18 cellular contexts compared by ENCODE assay signal in the genomic region with DNA sequence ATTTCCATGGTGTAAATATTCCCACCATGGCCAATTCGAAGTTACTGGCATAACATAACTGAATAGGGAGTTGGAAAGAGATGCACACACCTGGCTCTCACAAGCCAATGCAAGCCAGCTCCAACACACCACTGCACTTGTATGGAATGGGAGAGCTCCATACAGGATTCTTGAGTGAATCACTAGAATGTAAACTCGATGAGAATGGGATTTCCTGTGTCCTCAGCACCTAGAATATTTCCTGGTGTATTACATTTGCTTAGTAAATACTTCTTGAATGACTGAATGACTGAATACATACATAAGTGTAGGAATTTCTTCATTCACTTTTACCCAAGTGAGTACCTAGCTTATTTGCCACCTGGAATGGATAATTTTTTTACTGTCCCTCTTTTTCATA. TPM values are rescaled to one million over a fixed set of nuclear protein-coding genes. Genes with fewer than 3 reads are reported as not detected.
DNase-seq lines count a peak whose midpoint lies in the region; ATAC-seq and TF ChIP-seq lines count a peak whose summit lies in the region.
"Had no signal": no experiment of that assay in that cellular context is flagged by ENCODE, and none has a peak within 500 bp of the region (broad histone marks: within the 10 kb centered on the region; RNA-seq: fewer than 3 reads in every experiment).

No MANE protein-coding gene starts in this region.

- intact Hi-C loops in mammary epithelial cell (cut with micrococcal nuclease): loop anchor here (5.0 to 10.0 kb wide), 2 partner anchors 70 to 258 kb away; no protein-coding TSS in a partner anchor
- intact Hi-C loops in MCF 10A (cut with micrococcal nuclease): loop anchor here (5.0 to 10.0 kb wide), 2 partner anchors 70 to 82 kb away; no protein-coding TSS in a partner anchor
- intact Hi-C loops in IMR-90 (cut with micrococcal nuclease): no loop called here
- intact Hi-C loops in Caco-2 (cut with micrococcal nuclease; ENCODE audit: unreplicated experiment): loop anchor here (5.0 kb wide), 1 partner anchor 75 kb away; no protein-coding TSS in a partner anchor

- TF ChIP-seq CTCF in mammary epithelial cell (conservative IDR thresholded peaks at IDR 0.05 in 1 of 2, IDR thresholded peaks at IDR 0.05 in 1 of 2; ENCODE audit: extremely low read depth in 1 of 2, insufficient read depth in 1 of 2, low read depth in 1 of 2, low read length in 2 of 2) (no peak), MCF 10A (IDR thresholded peaks at IDR 0.05; ENCODE audit: unreplicated experiment) (no peak), IMR-90 (conservative IDR thresholded peaks at IDR 0.05; ENCODE audit: low read depth, low read length) (no peak), epithelial cell of esophagus (IDR thresholded peaks at IDR 0.05; ENCODE audit: insufficient read depth, low read depth, low read length, missing control alignments) (no peak), Caco-2 (IDR thresholded peaks at IDR 0.05; ENCODE audit: insufficient read depth in 1 of 2, low read depth in 1 of 2, low read length in 1 of 2, severe bottlenecking in 1 of 2, unreplicated experiment in 1 of 2) (no peak)

- H3K9me3 Mint-ChIP-seq in MCF 10A (ENCODE audit: unreplicated experiment) (no peaks in the 10 kb centered on the region), Caco-2 (ENCODE audit: unreplicated experiment) (no peaks in the 10 kb centered on the region)
- H3K9me3 Mint-ChIP-seq in stimulated activated naive B cell treated with anti-CD40 and anti-IgM and Interleukin-4, amounts not matched to agents 10 μg/mL and 1 μg/mL and 100 μg/mL, for 72 hours: no peaks in the 10 kb centered on the region
- H3K9me3 Mint-ChIP-seq: CD8-positive, alpha-beta T cell had no signal

- H2BK15ac ChIP-seq in IMR-90 (ENCODE audit: low read depth, low read length): no peak overlapping the region

- DNase-seq in mammary epithelial cell (peak; percentile 60), MCF 10A (ENCODE audit: unreplicated experiment) (no peak), IMR-90 (peak; percentile 46), epithelial cell of esophagus (ENCODE audit: low read depth) (peak; percentile 94), trophoblast cell (peak; percentile 34 to 63), Caco-2 (no peak), cerebellum (ENCODE audit: low spot score) (no peak)
- DNase-seq in stimulated activated naive B cell treated with anti-CD40 and anti-IgM and Interleukin-4, amounts not matched to agents 10 μg/mL and 1 μg/mL and 100 μg/mL, for 72 hours: no peak
- DNase-seq: CD8-positive, alpha-beta T cell; MG63; NCI-H1092; NCI-H146; NCI-H2107; NCI-H2227 treated with DMSO at 0.1 percent for 48 hours; NCI-H526 treated with DMSO at 0.1 percent for 48 hours had no signal

- no peaks in the 10 kb centered on the region for H3K27me3 ChIP-seq in mammary epithelial cell (ENCODE audit: insufficient read depth, low read length)
- peaks cover 41% of the 10 kb centered on the region for H3K27me3 ChIP-seq in IMR-90 (ENCODE audit: control insufficient read depth, insufficient read depth, low read length)
- peaks cover 9% of the 10 kb centered on the region for H3K27me3 ChIP-seq in trophoblast cell (ENCODE audit: insufficient read depth, low read length)
- H3K27me3 ChIP-seq in Caco-2 (replicated peaks; ENCODE audit: control insufficient read depth, insufficient read depth, low read length): no peaks in the 10 kb centered on the region

- H3K4me2 ChIP-seq in mammary epithelial cell (ENCODE audit: insufficient read depth, low read depth, low read length) (no peak overlapping the region), IMR-90 (ENCODE audit: low read depth, low read length) (no peak overlapping the region), trophoblast cell (ENCODE audit: low read length) (no peak overlapping the region)
- H3K4me2 ChIP-seq: BLaER1 had no signal

- H2BK120ac ChIP-seq in IMR-90 (ENCODE audit: low read depth, low read length): no peak overlapping the region
- H2BK120ac ChIP-seq in trophoblast cell (ENCODE audit: insufficient read depth, low read length, poor library complexity): no peak overlapping the region

- H3K27ac Mint-ChIP-seq in MCF 10A (ENCODE audit: low read depth, unreplicated experiment): no peak overlapping the region
- no peak overlapping the region for H3K27ac Mint-ChIP-seq in Caco-2 (ENCODE audit: unreplicated experiment)
- H3K27ac Mint-ChIP-seq in stimulated activated naive B cell treated with anti-CD40 and anti-IgM and Interleukin-4, amounts not matched to agents 10 μg/mL and 1 μg/mL and 100 μg/mL, for 72 hours: no peak overlapping the region
- H3K27ac Mint-ChIP-seq: CD8-positive, alpha-beta T cell had no signal

- H3K79me2 ChIP-seq in mammary epithelial cell (ENCODE audit: insufficient read depth, low read length) (no peaks in the 10 kb centered on the region), trophoblast cell (ENCODE audit: control insufficient read depth, insufficient read depth, low read length, poor library complexity) (no peaks in the 10 kb centered on the region)

- H3K4me1 ChIP-seq in mammary epithelial cell (ENCODE audit: insufficient read depth, low read length): peaks cover 2% of the 10 kb centered on the region
- H3K4me1 ChIP-seq in IMR-90 (ENCODE audit: control insufficient read depth, insufficient read depth, low read length): no peaks in the 10 kb centered on the region
- no peaks in the 10 kb centered on the region for H3K4me1 ChIP-seq in trophoblast cell (ENCODE audit: control insufficient read depth in 1 of 2, insufficient read depth in 2 of 2, low read length in 2 of 2)
- no peaks in the 10 kb centered on the region for H3K4me1 ChIP-seq in Caco-2

- WGBS in mammary epithelial cell (ENCODE audit: low coverage, missing lambda C conversion rate): 10% methylated on average over 2 of the region's 2 CpGs
- WGBS in IMR-90 (ENCODE audit: extremely low coverage in 2 of 2, insufficient read length in 1 of 2), 2 experiments: no CpG with 5 or more reads among the region's 2 CpGs
- WGBS in trophoblast cell (ENCODE audit: extremely low coverage, insufficient coverage, insufficient read length): no CpG with 5 or more reads among the region's 2 CpGs

- POLR2A ChIA-PET in MCF 10A (lab: Yijun Ruan, JAX) (interaction anchor here (0.9 kb wide), 1 partner anchor 146 kb away, joined by 3 read pairs; the partner anchor contains the start of gene PABPC4), IMR-90 (lab: Charles Lee; ENCODE audit: unreplicated experiment) (no interaction called here), Caco-2 (lab: Charles Lee) (no interaction called here)

- H3K18ac ChIP-seq in IMR-90 (ENCODE audit: low read depth, low read length) (no peak overlapping the region), trophoblast cell (ENCODE audit: low read length) (no peak overlapping the region)

- H3K4me1 Mint-ChIP-seq in MCF 10A (ENCODE audit: insufficient read depth, unreplicated experiment) (no peaks in the 10 kb centered on the region), Caco-2 (ENCODE audit: low read depth, unreplicated experiment) (no peaks in the 10 kb centered on the region)
- H3K4me1 Mint-ChIP-seq in stimulated activated naive B cell treated with anti-CD40 and anti-IgM and Interleukin-4, amounts not matched to agents 10 μg/mL and 1 μg/mL and 100 μg/mL, for 72 hours: peaks cover 2 to 4% of the 10 kb centered on the region in 2 donors

- H3K4ac ChIP-seq in IMR-90 (ENCODE audit: low read depth, low read length): no peak overlapping the region
- no peak overlapping the region for H3K4ac ChIP-seq in trophoblast cell (ENCODE audit: low read depth, low read length)

- no peak overlapping the region for H2BK12ac ChIP-seq in trophoblast cell (ENCODE audit: low read length)

- no peak overlapping the region for H4K5ac ChIP-seq in IMR-90 (ENCODE audit: low read depth, low read length)

- H2AFZ ChIP-seq in mammary epithelial cell (ENCODE audit: low read depth, low read length) (no peak overlapping the region), IMR-90 (replicated peaks; ENCODE audit: low read length, poor library complexity) (no peak overlapping the region), trophoblast cell (ENCODE audit: insufficient read depth, low read length, poor library complexity) (no peak overlapping the region)

- no peak overlapping the region for H3K23ac ChIP-seq in IMR-90 (ENCODE audit: low read depth, low read length)
- H3K23ac ChIP-seq in trophoblast cell (ENCODE audit: low read length): no peak overlapping the region

- 0 out of 2 replicates have a peak, but pooled peaks have one; percentile 40 for ATAC-seq in IMR-90 (ENCODE audit: low read depth)
- ATAC-seq in stimulated activated naive B cell treated with anti-CD40 and anti-IgM and Interleukin-4, amounts not matched to agents 10 μg/mL and 1 μg/mL and 100 μg/mL, for 72 hours (replicated peaks): no peak
- ATAC-seq: CD8-positive, alpha-beta T cell; HCT116 had no signal

- H3K36me3 ChIP-seq in mammary epithelial cell (ENCODE audit: insufficient read depth, low read length) (no peaks in the 10 kb centered on the region), IMR-90 (ENCODE audit: control insufficient read depth, insufficient read depth, low read length) (no peaks in the 10 kb centered on the region), trophoblast cell (ENCODE audit: control insufficient read depth in 1 of 2, insufficient read depth in 2 of 2, low read length in 2 of 2) (no peaks in the 10 kb centered on the region), Caco-2 (ENCODE audit: control insufficient read depth, insufficient read depth, low read length) (no peaks in the 10 kb centered on the region)
- H3K36me3 ChIP-seq: BLaER1, MG63 had no signal

- no peaks in the 10 kb centered on the region for H3K36me3 Mint-ChIP-seq in MCF 10A (ENCODE audit: insufficient read depth, unreplicated experiment)
- no peaks in the 10 kb centered on the region for H3K36me3 Mint-ChIP-seq in Caco-2 (ENCODE audit: insufficient read depth, unreplicated experiment)
- no peaks in the 10 kb centered on the region for H3K36me3 Mint-ChIP-seq in stimulated activated naive B cell treated with anti-CD40 and anti-IgM and Interleukin-4, amounts not matched to agents 10 μg/mL and 1 μg/mL and 100 μg/mL, for 72 hours
- H3K36me3 Mint-ChIP-seq: CD8-positive, alpha-beta T cell had no signal

- H3K27ac ChIP-seq in mammary epithelial cell (ENCODE audit: insufficient read depth, low read depth, low read length): no peak overlapping the region
- no peak overlapping the region for H3K27ac ChIP-seq in IMR-90 (ENCODE audit: insufficient read depth, low read length)
- H3K27ac ChIP-seq in trophoblast cell (ENCODE audit: low read depth, low read length): no peak overlapping the region
- H3K27ac ChIP-seq: BLaER1 had no signal

- no peak overlapping the region for H4K8ac ChIP-seq in IMR-90 (ENCODE audit: low read depth in 2 of 2, low read length in 2 of 2)
- H4K8ac ChIP-seq in trophoblast cell (ENCODE audit: low read depth, low read length): no peak overlapping the region

- H3K4me3 ChIP-seq in mammary epithelial cell (replicated peaks in 1 of 3; ENCODE audit: insufficient read depth in 1 of 3, low read depth in 2 of 3, low read length in 3 of 3): no peak overlapping the region
- H3K4me3 ChIP-seq in IMR-90 (ENCODE audit: insufficient read depth, low read depth, low read length): no peak overlapping the region
- no peak overlapping the region for H3K4me3 ChIP-seq in epithelial cell of esophagus (ENCODE audit: low read length)
- no peak overlapping the region for H3K4me3 ChIP-seq in trophoblast cell (ENCODE audit: low read depth, low read length)
- H3K4me3 ChIP-seq in Caco-2 (ENCODE audit: low read depth, low read length): no peak overlapping the region
- H3K4me3 ChIP-seq: BLaER1, MG63 had no signal

- H4K12ac ChIP-seq in trophoblast cell (ENCODE audit: low read depth, low read length): no peak overlapping the region

- H3K4me3 Mint-ChIP-seq in MCF 10A (ENCODE audit: unreplicated experiment): no peak overlapping the region
- no peak overlapping the region for H3K4me3 Mint-ChIP-seq in Caco-2 (ENCODE audit: unreplicated experiment)
- H3K4me3 Mint-ChIP-seq in stimulated activated naive B cell treated with anti-CD40 and anti-IgM and Interleukin-4, amounts not matched to agents 10 μg/mL and 1 μg/mL and 100 μg/mL, for 72 hours: no peak overlapping the region
- H3K4me3 Mint-ChIP-seq: CD8-positive, alpha-beta T cell had no signal

- no TSS peak for BruUV-seq in mammary epithelial cell (replicated peaks; lab: Mats Ljungman, UMichigan)
- no TSS peak for BruUV-seq in MCF 10A (replicated peaks; lab: Mats Ljungman, UMichigan)
- no TSS peak for BruUV-seq in IMR-90 (replicated peaks; lab: Mats Ljungman, UMichigan)
- BruUV-seq in Caco-2 (replicated peaks; lab: Mats Ljungman, UMichigan): no TSS peak

- no peak overlapping the region for H2BK20ac ChIP-seq in IMR-90 (ENCODE audit: low read depth, low read length)

- H2AK5ac ChIP-seq in IMR-90 (ENCODE audit: low read depth, low read length) (no peak overlapping the region), trophoblast cell (ENCODE audit: low read length) (no peak overlapping the region)

- H4K20me1 ChIP-seq in mammary epithelial cell (ENCODE audit: insufficient read depth, low read length): no peaks in the 10 kb centered on the region
- H4K20me1 ChIP-seq in IMR-90 (ENCODE audit: insufficient read depth, low read length): no peaks in the 10 kb centered on the region
- H4K20me1 ChIP-seq: BLaER1 had no signal

- dilution Hi-C loops in mammary epithelial cell (cut with HindIII; ENCODE audit: low sequenced_read_pairs): no loop called here
- dilution Hi-C loops in IMR-90 (cut with HindIII; ENCODE audit: low sequenced_read_pairs, unreplicated experiment): no loop called here

- H3K27me3 Mint-ChIP-seq in MCF 10A (ENCODE audit: insufficient read depth, unreplicated experiment) (peaks cover 43% of the 10 kb centered on the region), Caco-2 (ENCODE audit: insufficient read depth, unreplicated experiment) (peaks cover 17% of the 10 kb centered on the region)
- H3K27me3 Mint-ChIP-seq in stimulated activated naive B cell treated with anti-CD40 and anti-IgM and Interleukin-4, amounts not matched to agents 10 μg/mL and 1 μg/mL and 100 μg/mL, for 72 hours: peaks cover 30 to 55% of the 10 kb centered on the region in 2 donors

- CTCF ChIA-PET in mammary epithelial cell (lab: Charles Lee; ENCODE audit: low non-redundant PET) (no interaction called here), MCF 10A (lab: Yijun Ruan, JAX) (interaction anchor here (0.6 to 1.0 kb wide), 3 partner anchors 116 to 155 kb away, joined by 3 to 4 read pairs (median 4); no protein-coding TSS in a partner anchor), IMR-90 (lab: Yijun Ruan, JAX) (no interaction called here), Caco-2 (lab: Charles Lee) (no interaction called here)

- H3K56ac ChIP-seq in IMR-90 (ENCODE audit: extremely low read depth, insufficient read depth, low read length): no peak overlapping the region

- in situ Hi-C loops in mammary epithelial cell (cut with MboI; ENCODE audit: low sequenced_read_pairs in 2 of 2): no loop called here
- in situ Hi-C loops in IMR-90 (cut with MboI; ENCODE audit: low sequenced_read_pairs): no loop called here

- H3K9me3 ChIP-seq in mammary epithelial cell (replicated peaks; ENCODE audit: insufficient read depth, low read length) (no peaks in the 10 kb centered on the region), IMR-90 (ENCODE audit: control insufficient read depth, insufficient read depth, low read length) (no peaks in the 10 kb centered on the region), trophoblast cell (ENCODE audit: insufficient read depth, low read depth, low read length) (no peaks in the 10 kb centered on the region), Caco-2 (no peaks in the 10 kb centered on the region)
- H3K9me3 ChIP-seq: BLaER1, MG63 had no signal

- H2AK9ac ChIP-seq in IMR-90 (replicated peaks; ENCODE audit: low read depth, low read length, poor library complexity): no peak overlapping the region

- H3K79me1 ChIP-seq in IMR-90 (ENCODE audit: low read depth in 1 of 2, low read length in 2 of 2) (no peaks in the 10 kb centered on the region), trophoblast cell (ENCODE audit: low read length) (no peaks in the 10 kb centered on the region)

- H4K91ac ChIP-seq in IMR-90 (ENCODE audit: insufficient read depth, low read depth, low read length) (no peak overlapping the region), trophoblast cell (ENCODE audit: low read depth, low read length) (no peak overlapping the region)

- H3K14ac ChIP-seq in IMR-90 (replicated peaks; ENCODE audit: low read depth, low read length): no peak overlapping the region
- H3K14ac ChIP-seq in trophoblast cell (ENCODE audit: low read length): no peak overlapping the region

- H3K9me1 ChIP-seq in IMR-90 (ENCODE audit: insufficient read depth, low read length): no peaks in the 10 kb centered on the region

- TF ChIP-seq RAD21 in IMR-90 (IDR thresholded peaks at IDR 0.05; ENCODE audit: low read length): no peak

- no peak overlapping the region for H2BK5ac ChIP-seq in IMR-90 (ENCODE audit: low read depth, low read length, poor library complexity, severe bottlenecking)
- no peak overlapping the region for H2BK5ac ChIP-seq in trophoblast cell (ENCODE audit: low read depth, low read length, poor library complexity)

- no peak for TF ChIP-seq POLR2A in IMR-90 (IDR thresholded peaks at IDR 0.05; ENCODE audit: low read depth, low read length)

- H3K9ac ChIP-seq in mammary epithelial cell (ENCODE audit: insufficient read depth, low read length) (no peak overlapping the region), IMR-90 (ENCODE audit: low read depth, low read length) (no peak overlapping the region), trophoblast cell (ENCODE audit: low read length) (no peak overlapping the region)
- H3K9ac ChIP-seq: BLaER1 had no signal

RNA-seq across cellular contexts. Expression of gene PPIE, which starts 16.2 kb away (rescaled TPM):
- total RNA-seq in mammary epithelial cell (10 to 100 TPM; 25.0 to 50.4 TPM), MCF 10A (2022) (44.8 and 45.8 TPM in 2 replicates), IMR-90 (2012; rRNA removed) (40.8 and 40.9 TPM in 2 replicates), Caco-2 (2022) (39.2 and 41.7 TPM in 2 replicates), cerebellum (19.4 TPM)
- polyA plus RNA-seq in mammary epithelial cell (76.7 TPM), IMR-90 (2012; rRNA removed) (61.6 and 68.1 TPM in 2 replicates)
- 4.9 TPM for polyA minus RNA-seq in mammary epithelial cell
- 47.7 and 55.0 TPM in 2 replicates for polyA plus RNA-seq in IMR-90 (2012; cell fraction: cytosol; rRNA removed)
- polyA plus RNA-seq in IMR-90 (2012; cell fraction: nucleus; rRNA removed; ENCODE audit: low replicate concordance): 40.4 and 49.3 TPM in 2 replicates
- 25.4 and 27.4 TPM in 2 replicates for polyA plus RNA-seq in trophoblast cell (2013)

RNA-seq across cellular contexts. Expression of gene HPCAL4, which starts 31.3 kb away (rescaled TPM):
- under 1 TPM in 1 of 2 donors, not detected in 1; under 0.01 TPM for total RNA-seq in mammary epithelial cell
- polyA plus RNA-seq in mammary epithelial cell: 0.02 TPM
- not detected for polyA minus RNA-seq in mammary epithelial cell
- total RNA-seq in MCF 10A (2022): not detected in 2 replicates
- total RNA-seq in IMR-90 (2012; rRNA removed): not detected in 2 replicates
- 0.02 TPM in 1 of 2 replicates, not detected in the other for polyA plus RNA-seq in IMR-90 (2012; rRNA removed)
- not detected in 2 replicates for polyA plus RNA-seq in IMR-90 (2012; cell fraction: cytosol; rRNA removed)
- not detected in 2 replicates for polyA plus RNA-seq in IMR-90 (2012; cell fraction: nucleus; rRNA removed; ENCODE audit: low replicate concordance)
- 0.40 and 0.47 TPM in 2 replicates for polyA plus RNA-seq in trophoblast cell (2013)
- total RNA-seq in Caco-2 (2022): 0.07 and 0.14 TPM in 2 replicates
- total RNA-seq in cerebellum: 27.9 TPM

RNA-seq across cellular contexts. Expression of gene OXCT2, which starts 48.7 kb away (rescaled TPM):
- total RNA-seq in mammary epithelial cell: 1 to 10 TPM in 1 of 2 donors, under 1 TPM in 1; 0.28 to 1.7 TPM
- polyA plus RNA-seq in mammary epithelial cell: 0.27 TPM
- not detected for polyA minus RNA-seq in mammary epithelial cell
- total RNA-seq in MCF 10A (2022): not detected in 2 replicates
- 0.18 and 0.28 TPM in 2 replicates for total RNA-seq in IMR-90 (2012; rRNA removed)
- polyA plus RNA-seq in IMR-90 (2012; rRNA removed): 0.22 and 0.30 TPM in 2 replicates
- 0.26 and 0.49 TPM in 2 replicates for polyA plus RNA-seq in IMR-90 (2012; cell fraction: cytosol; rRNA removed)
- polyA plus RNA-seq in IMR-90 (2012; cell fraction: nucleus; rRNA removed; ENCODE audit: low replicate concordance): 0.44 and 0.53 TPM in 2 replicates
- 0.15 and 0.18 TPM in 2 replicates for polyA plus RNA-seq in trophoblast cell (2013)
- total RNA-seq in Caco-2 (2022): 4.6 and 6.4 TPM in 2 replicates
- 1.00 TPM for total RNA-seq in cerebellum

RNA-seq across cellular contexts. Expression of gene NT5C1A, which starts 50.6 kb away (rescaled TPM):
- total RNA-seq in mammary epithelial cell (under 1 TPM in 1 of 2 donors, not detected in 1; 0.33 TPM), MCF 10A (2022) (not detected in 2 replicates), IMR-90 (2012; rRNA removed) (not detected in 2 replicates), Caco-2 (2022) (not detected in 2 replicates), cerebellum (1.00 TPM)
- polyA plus RNA-seq in mammary epithelial cell (not detected), IMR-90 (2012; rRNA removed) (not detected in 2 replicates)
- not detected for polyA minus RNA-seq in mammary epithelial cell
- not detected in 2 replicates for polyA plus RNA-seq in IMR-90 (2012; cell fraction: cytosol; rRNA removed)
- not detected in 2 replicates for polyA plus RNA-seq in IMR-90 (2012; cell fraction: nucleus; rRNA removed; ENCODE audit: low replicate concordance)
- polyA plus RNA-seq in trophoblast cell (2013): not detected in 2 replicates
- total RNA-seq: Daoy had no signal

Comparison
In these comparisons a context has a peak if more than half of its experiments do, and no peak if none do; other contexts are left out.
1. DNase-seq: peak in mammary epithelial cell (single experiment), IMR-90 (single experiment), epithelial cell of esophagus (single experiment) and trophoblast cell (2 of 2); none in MCF 10A (single experiment), Caco-2 (0 of 2), stimulated activated naive B cell treated with anti-CD40 and anti-IgM and Interleukin-4, amounts not matched to agents 10 μg/mL and 1 μg/mL and 100 μg/mL, for 72 hours (single experiment) and cerebellum (single experiment).
2. RNA of gene HPCAL4, which starts 31.3 kb away (total RNA-seq): 27.9 TPM in cerebellum (single experiment); 0.07 to 0.14 TPM in Caco-2, under 0.01 TPM in mammary epithelial cell, not detected in MCF 10A and not detected in IMR-90; every median in the first group is over 10 times any median in the second.